ENCODE assay signal across 15 cellular contexts in genomic region chr3:128050597-128050996, GRCh38. TPM values are rescaled to one million over a fixed set of nuclear protein-coding genes. Genes with fewer than 3 reads are reported as not detected.
A peak's percentile ranks its signal among the peaks of the same experiment; 100 is the strongest.
DNase-seq lines count a peak whose midpoint lies in the region; ATAC-seq and TF ChIP-seq lines count a peak whose summit lies in the region.
"Had no signal": no experiment of that assay in that cellular context is flagged by ENCODE, and none has a peak within 500 bp of the region (broad histone marks: within the 10 kb centered on the region; RNA-seq: fewer than 3 reads in every experiment).

No MANE protein-coding gene starts in this region.

- peaks cover 43% of the 10 kb centered on the region for H3K79me2 ChIP-seq in PC-3 (ENCODE audit: low read length)

- WGBS in transverse colon (ENCODE audit: low coverage in 1 of 2), 2 donors, result 52 to 61% methylated on average over 3 of the region's 3 CpGs

- H3K27ac ChIP-seq in PC-3 (ENCODE audit: low read length) (no peak overlapping the region), transverse colon (no peak overlapping the region)
- H3K27ac ChIP-seq: lower lobe of right lung had no signal

- H3K4me3 ChIP-seq in PC-3 (ENCODE audit: low read length) (no peak overlapping the region), fibroblast of pulmonary artery (replicated peaks; ENCODE audit: low read depth, low read length) (no peak overlapping the region), transverse colon (no peak overlapping the region)

- H4K20me1 ChIP-seq in PC-3 (ENCODE audit: low read length), result peaks cover 18% of the 10 kb centered on the region

- peaks cover 21 to 30% of the 10 kb centered on the region in 2 donors for H3K36me3 Mint-ChIP-seq in stimulated activated naive B cell treated with anti-CD40 and anti-IgM and Interleukin-4, amounts not matched to agents 10 μg/mL and 1 μg/mL and 100 μg/mL, for 72 hours

- no peak overlapping the region for H3K9ac ChIP-seq in PC-3 (ENCODE audit: low read length)

- H3F3A ChIP-seq in PC-3 (ENCODE audit: low read length, unreplicated experiment), result no peaks in the 10 kb centered on the region

- in situ Hi-C loops in transverse colon (cut with MboI; ENCODE audit: low pct_ligation_motif_present in 1 of 4, low pct_unique_long_range_greater_than_20kb in 1 of 4, low sequenced_read_pairs in 3 of 4), result no loop called here

- CTCF ChIA-PET in PC-3 (lab: Charles Lee), result no interaction called here

- H3K9me2 ChIP-seq in PC-3 (replicated peaks; ENCODE audit: low read length), result no peaks in the 10 kb centered on the region

- DNase-seq in left ventricle myocardium superior (peak; percentile 49), cardiac septum (ENCODE audit: low spot score) (no peak), PC-3 (peak; percentile 71), fibroblast of pulmonary artery (ENCODE audit: low read depth) (peak; percentile 58), transverse colon (peak; percentile 48), NCI-H1417 treated with DMSO at 0.1 percent for 48 hours (lab: John Stamatoyannopoulos, UW) (no peak)
- DNase-seq in stimulated activated naive B cell treated with anti-CD40 and anti-IgM and Interleukin-4, amounts not matched to agents 10 μg/mL and 1 μg/mL and 100 μg/mL, for 72 hours, result no peak
- DNase-seq: lower lobe of right lung, SHP77 treated with DMSO at 0.1 percent for 48 hours, T1000, trophoblast cell had no signal

- H3K36me3 ChIP-seq in PC-3 (ENCODE audit: low read depth, low read length) (peaks cover 15% of the 10 kb centered on the region), transverse colon (no peaks in the 10 kb centered on the region)

- H3K9me3 ChIP-seq in PC-3 (ENCODE audit: low read length) (no peaks in the 10 kb centered on the region), transverse colon (no peaks in the 10 kb centered on the region)
- H3K9me3 ChIP-seq: lower lobe of right lung had no signal

- H3K4me1 ChIP-seq in PC-3 (ENCODE audit: insufficient read depth, low read length) (peaks cover 30% of the 10 kb centered on the region), transverse colon (peaks cover 22 to 33% (median 27%) of the 10 kb centered on the region in 4 donors)

- peaks cover 25 to 37% of the 10 kb centered on the region in 2 donors for H3K4me1 Mint-ChIP-seq in stimulated activated naive B cell treated with anti-CD40 and anti-IgM and Interleukin-4, amounts not matched to agents 10 μg/mL and 1 μg/mL and 100 μg/mL, for 72 hours

- POLR2A ChIA-PET in PC-3 (lab: Charles Lee; ENCODE audit: unreplicated experiment), result no interaction called here

- H3K27me3 Mint-ChIP-seq in stimulated activated naive B cell treated with anti-CD40 and anti-IgM and Interleukin-4, amounts not matched to agents 10 μg/mL and 1 μg/mL and 100 μg/mL, for 72 hours, result peaks cover 7 to 12% of the 10 kb centered on the region in 2 donors

- no peak for TF ChIP-seq EP300 in transverse colon (IDR thresholded peaks at IDR 0.05; ENCODE audit: low read depth)

- TF ChIP-seq CTCF in PC-3 (conservative IDR thresholded peaks at IDR 0.05; ENCODE audit: low read depth, low read length) (no peak), fibroblast of pulmonary artery (IDR thresholded peaks at IDR 0.05; ENCODE audit: low read length, missing control alignments) (no peak), transverse colon (IDR thresholded peaks at IDR 0.05) (no peak)

- TF ChIP-seq POLR2A in transverse colon (IDR thresholded peaks at IDR 0.05), result no peak

- H3K27ac Mint-ChIP-seq in stimulated activated naive B cell treated with anti-CD40 and anti-IgM and Interleukin-4, amounts not matched to agents 10 μg/mL and 1 μg/mL and 100 μg/mL, for 72 hours, result no peak overlapping the region

- H3K27me3 ChIP-seq in PC-3 (ENCODE audit: low read length), result no peaks in the 10 kb centered on the region
- H3K27me3 ChIP-seq in transverse colon, result peaks cover 4% of the 10 kb centered on the region

- H3K4me3 Mint-ChIP-seq in stimulated activated naive B cell treated with anti-CD40 and anti-IgM and Interleukin-4, amounts not matched to agents 10 μg/mL and 1 μg/mL and 100 μg/mL, for 72 hours, result peak overlapping the region in 1 of 2 donors; percentile 89

- H2AFZ ChIP-seq in PC-3 (ENCODE audit: low read length), result no peak overlapping the region

- intact Hi-C loops in left ventricle myocardium superior (cut with micrococcal nuclease), result no loop called here
- intact Hi-C loops in cardiac septum (cut with DNase I), result loop anchor here (5.0 to 10.0 kb wide), 2 partner anchors 126 to 458 kb away; partner anchors contain the start of gene TPRA1
- intact Hi-C loops in PC-3 (cut with micrococcal nuclease), result loop anchor here (2.0 kb wide), 1 partner anchor 40 kb away; no protein-coding TSS in a partner anchor
- intact Hi-C loops in transverse colon (cut with DNase I; ENCODE audit: low total_unique reads), result no loop called here

- H3K9me3 Mint-ChIP-seq in stimulated activated naive B cell treated with anti-CD40 and anti-IgM and Interleukin-4, amounts not matched to agents 10 μg/mL and 1 μg/mL and 100 μg/mL, for 72 hours, result no peaks in the 10 kb centered on the region
- H3K9me3 Mint-ChIP-seq: dendritic cell treated with granulocyte-macrophage colony-stimulating factor and Interleukin-4, amounts not matched to agents 40 ng/mL and 50 ng/mL, for 4 days; GM23338; neural crest cell had no signal

- ATAC-seq in left ventricle myocardium superior (no peak), PC-3 (no peak), GM21576 (IDR thresholded peaks at IDR 0.05; ENCODE audit: unreplicated experiment) (no peak)
- ATAC-seq in stimulated activated naive B cell treated with anti-CD40 and anti-IgM and Interleukin-4, amounts not matched to agents 10 μg/mL and 1 μg/mL and 100 μg/mL, for 72 hours (replicated peaks), result no peak

- no TSS peak for BruUV-seq in PC-3 (replicated peaks; lab: Mats Ljungman, UMichigan)

- H3K4me2 ChIP-seq in PC-3 (ENCODE audit: low read length), result no peak overlapping the region; the same call in 1 of the 2 replicates

RNA-seq across cellular contexts. Expression of gene SEC61A1, which starts 1.6 kb away (rescaled TPM):
- total RNA-seq in left ventricle myocardium superior, result 63.4 TPM
- total RNA-seq in cardiac septum, result 91.3 TPM
- 182 and 184 TPM in 2 replicates for total RNA-seq in PC-3 (2014; rRNA removed)
- total RNA-seq in transverse colon, result 100 to 1,000 TPM in 3 of 4 donors, 10 to 100 TPM in 1; 86.6 to 116 (median 115) TPM

Comparison
In these comparisons a context has a peak if more than half of its experiments do, and no peak if none do; other contexts are left out.
1. DNase-seq: peak in left ventricle myocardium superior (single experiment), PC-3 (single experiment), fibroblast of pulmonary artery (single experiment) and transverse colon (single experiment); none in cardiac septum (single experiment), stimulated activated naive B cell treated with anti-CD40 and anti-IgM and Interleukin-4, amounts not matched to agents 10 μg/mL and 1 μg/mL and 100 μg/mL, for 72 hours (single experiment) and NCI-H1417 treated with DMSO at 0.1 percent for 48 hours (single experiment).
2. intact Hi-C loops: an anchor here in cardiac septum (5.0 to 10.0 kb wide) and PC-3 (2.0 kb wide); none called in left ventricle myocardium superior and transverse colon.